8 cellular contexts compared by ENCODE assay signal in genomic region chr17:19978206-19978802, GRCh38. TPM values are rescaled to one million over a fixed set of nuclear protein-coding genes. Genes with fewer than 3 reads are reported as not detected.
DNase-seq lines count a peak whose midpoint lies in the region; ATAC-seq and TF ChIP-seq lines count a peak whose summit lies in the region.

No MANE protein-coding gene starts in this region.

- peak overlapping the region; percentile 97 for H3K4me3 Mint-ChIP-seq in HFFc6

- peak overlapping the region; percentile 92 for H3K4me3 ChIP-seq in PC-3 (ENCODE audit: low read length)
- peak overlapping the region; percentile 74 to 97 (median 89) for H3K4me3 ChIP-seq in breast epithelium
- H3K4me3 ChIP-seq in liver (ENCODE audit: low read depth in 1 of 3, low read length in 3 of 3) = peak overlapping the region; percentile 82 to 98 (median 94)

- intact Hi-C loops in PC-3 (cut with micrococcal nuclease) = no loop called here
- intact Hi-C loops in breast epithelium (cut with DNase I; ENCODE audit: low total_unique reads) = no loop called here

- peak overlapping the region; percentile 93 for H3K4me2 ChIP-seq in PC-3 (ENCODE audit: low read length)

- CTCF ChIA-PET in PC-3 (lab: Charles Lee) = no interaction called here

- H3K27me3 ChIP-seq in PC-3 (ENCODE audit: low read length) = no peaks in the 10 kb centered on the region
- no peaks in the 10 kb centered on the region for H3K27me3 ChIP-seq in breast epithelium
- no peaks in the 10 kb centered on the region for H3K27me3 ChIP-seq in liver (ENCODE audit: control insufficient read depth in 4 of 4, insufficient read depth in 4 of 4, low read length in 3 of 4)

- H3K36me3 Mint-ChIP-seq in HFFc6 (ENCODE audit: low read depth) = peaks cover 16% of the 10 kb centered on the region

- no peaks in the 10 kb centered on the region; the same call in 1 of the 2 replicates for H3K27me3 Mint-ChIP-seq in HFFc6 (ENCODE audit: insufficient read depth)

- H3K9me3 Mint-ChIP-seq in HFFc6 = no peaks in the 10 kb centered on the region

- H3K79me2 ChIP-seq in PC-3 (ENCODE audit: low read length) = peaks cover 50% of the 10 kb centered on the region

- H3K27ac ChIP-seq in PC-3 (ENCODE audit: low read length) (peak overlapping the region; percentile 9; the same call in 1 of the 2 replicates), breast epithelium (peak overlapping the region; percentile 95), liver (ENCODE audit: low read depth in 1 of 2, low read length in 2 of 2) (peak overlapping the region; percentile 89 to 91)

- no peaks in the 10 kb centered on the region for H3K9me3 ChIP-seq in PC-3 (ENCODE audit: low read length)
- no peaks in the 10 kb centered on the region for H3K9me3 ChIP-seq in breast epithelium
- H3K9me3 ChIP-seq in liver (ENCODE audit: control insufficient read depth in 4 of 4, low read length in 3 of 4) = no peaks in the 10 kb centered on the region

- no peak for TF ChIP-seq RAD21 in liver (IDR thresholded peaks at IDR 0.05)

- peaks cover 9% of the 10 kb centered on the region; the same call in 1 of the 2 replicates for H3K4me1 ChIP-seq in PC-3 (ENCODE audit: insufficient read depth, low read length)
- H3K4me1 ChIP-seq in breast epithelium = peaks cover 0 to 12% of the 10 kb centered on the region in 2 donors
- peaks cover 7 to 19% (median 13%) of the 10 kb centered on the region in 4 donors for H3K4me1 ChIP-seq in liver (ENCODE audit: control insufficient read depth in 4 of 4, insufficient read depth in 4 of 4, low read length in 3 of 4)

- H3K4me1 Mint-ChIP-seq in HFFc6 (ENCODE audit: low read depth) = peaks cover 25% of the 10 kb centered on the region

- H3F3A ChIP-seq in PC-3 (ENCODE audit: low read length, unreplicated experiment) = no peaks in the 10 kb centered on the region

- peak overlapping the region; percentile 94 for H2AFZ ChIP-seq in PC-3 (ENCODE audit: low read length)

- no peak for TF ChIP-seq CTCF in HFFc6 (IDR thresholded peaks at IDR 0.05)
- TF ChIP-seq CTCF in PC-3 (conservative IDR thresholded peaks at IDR 0.05; ENCODE audit: low read depth, low read length) = no peak
- TF ChIP-seq CTCF in breast epithelium (IDR thresholded peaks at IDR 0.05) = no peak
- no peak for TF ChIP-seq CTCF in liver (IDR thresholded peaks at IDR 0.05; ENCODE audit: low read depth, low read length, missing input control)

- H3K36me3 ChIP-seq in PC-3 (ENCODE audit: low read depth, low read length) (no peaks in the 10 kb centered on the region; the same call in 1 of the 2 replicates), breast epithelium (no peaks in the 10 kb centered on the region), liver (ENCODE audit: control insufficient read depth in 4 of 4, insufficient read depth in 3 of 4, low read depth in 1 of 4, low read length in 3 of 4) (no peaks in the 10 kb centered on the region)

- BruUV-seq in PC-3 (replicated peaks; lab: Mats Ljungman, UMichigan) = no TSS peak

- POLR2A ChIA-PET in PC-3 (lab: Charles Lee; ENCODE audit: unreplicated experiment) = no interaction called here

- TF ChIP-seq POLR2A in breast epithelium (IDR thresholded peaks at IDR 0.05) = no peak

- DNase-seq in HFFc6 (no peak), PC-3 (no peak), breast epithelium (ENCODE audit: low spot score in 2 of 2) (no peak), DMS 273 treated with DMSO at 0.1 percent for 48 hours (lab: John Stamatoyannopoulos, UW) (no peak), SW480 (ENCODE audit: low spot score) (no peak)
- peak; percentile 38 for DNase-seq in stimulated activated naive CD8-positive, alpha-beta T cell treated with anti-CD3 and anti-CD28 coated beads, Interleukin-15, Interleukin-2, amounts not matched to agents 100 U/mL and 50 U/mL, for 24 hours

- H3K9me2 ChIP-seq in PC-3 (replicated peaks; ENCODE audit: low read length) = no peaks in the 10 kb centered on the region

- peak overlapping the region; percentile 95 for H3K27ac Mint-ChIP-seq in HFFc6

- H3K9ac ChIP-seq in PC-3 (ENCODE audit: low read length) (peak overlapping the region; percentile 96), liver (ENCODE audit: low read depth in 1 of 2, low read length in 2 of 2) (peak overlapping the region; percentile 0 to 2)

- no peaks in the 10 kb centered on the region for H4K20me1 ChIP-seq in PC-3 (ENCODE audit: low read length)

- ATAC-seq in GM18498 (IDR thresholded peaks at IDR 0.05; ENCODE audit: unreplicated experiment) (peak; percentile 40), PC-3 (no peak)
- no peak for ATAC-seq in stimulated activated naive CD8-positive, alpha-beta T cell treated with anti-CD3 and anti-CD28 coated beads, Interleukin-15, Interleukin-2, amounts not matched to agents 100 U/mL and 50 U/mL, for 24 hours

- WGBS in liver = 43% methylated on average over 22 of the region's 22 CpGs

TF ChIP-seq in liver, 16 proteins besides CTCF, POLR2A, EP300 and RAD21:
- TF ChIP-seq FOXA2 (IDR thresholded peaks at IDR 0.05) = no peak
- no peak for TF ChIP-seq ATF3 (IDR thresholded peaks at IDR 0.05)
- no peak for TF ChIP-seq EGR1 (IDR thresholded peaks at IDR 0.05; ENCODE audit: low read depth in 2 of 2)
- TF ChIP-seq HNF4A (conservative IDR thresholded peaks at IDR 0.05) = no peak
- TF ChIP-seq FOXA1 (IDR thresholded peaks at IDR 0.05) = no peak
- TF ChIP-seq ZBTB33 (IDR thresholded peaks at IDR 0.05) = no peak
- TF ChIP-seq YY1 (IDR thresholded peaks at IDR 0.05) = no peak
- no peak for TF ChIP-seq NR2F2 (IDR thresholded peaks at IDR 0.05)
- TF ChIP-seq GABPA (IDR thresholded peaks at IDR 0.05 in 1 of 2, conservative IDR thresholded peaks at IDR 0.05 in 1 of 2) = no peak
- no peak for TF ChIP-seq RXRA (IDR thresholded peaks at IDR 0.05)
- TF ChIP-seq REST (IDR thresholded peaks at IDR 0.05) = no peak
- no peak for TF ChIP-seq MAX (IDR thresholded peaks at IDR 0.05)
- no peak for TF ChIP-seq SP1 (IDR thresholded peaks at IDR 0.05)
- TF ChIP-seq HNF4G (IDR thresholded peaks at IDR 0.05) = no peak
- no peak for TF ChIP-seq JUND (IDR thresholded peaks at IDR 0.05)
- TF ChIP-seq TAF1 (conservative IDR thresholded peaks at IDR 0.05) = no peak
TF ChIP-seq in liver: peak in this region for 0.

RNA-seq across cellular contexts. Expression of gene AKAP10, which starts 0.7 kb away (rescaled TPM):
- total RNA-seq in HFFc6 (2021; fragmentation: NEBNext Ultra II Directional; extraction: Animal tissue kit (Norgen Biotek cat#: 25700)) = 10 to 100 TPM; 23.3 to 31.3 (median 27.0) TPM
- total RNA-seq in PC-3 (2014; rRNA removed) = 18.6 and 23.3 TPM in 2 replicates
- 10 to 100 TPM; 27.7 to 49.5 (median 34.1) TPM for total RNA-seq in breast epithelium
- total RNA-seq in liver = 10 to 100 TPM; 12.6 to 16.3 TPM
- polyA plus RNA-seq in liver = 1 to 10 TPM; 4.2 to 7.5 TPM

RNA-seq across cellular contexts. Expression of gene SPECC1, which starts 30.9 kb away (rescaled TPM):
- 10 to 100 TPM; 19.2 to 33.7 (median 29.4) TPM for total RNA-seq in HFFc6 (2021; fragmentation: NEBNext Ultra II Directional; extraction: Animal tissue kit (Norgen Biotek cat#: 25700))
- total RNA-seq in PC-3 (2014; rRNA removed) (46.4 and 76.5 TPM in 2 replicates), breast epithelium (10 to 100 TPM; 36.4 to 59.0 (median 51.8) TPM), liver (10 to 100 TPM in 1 of 2 donors, 1 to 10 TPM in 1; 3.2 to 70.3 TPM)
- polyA plus RNA-seq in liver = under 1 TPM; 0.36 to 0.50 TPM

Comparison
In these comparisons a context has a peak if more than half of its experiments do, and no peak if none do; other contexts are left out.
1. H3K27ac ChIP-seq: peak in every context shown above with its lines; median percentile 95 in breast epithelium; 90 in liver; 9 in PC-3.